1 cellular context compared by ENCODE assay signal in the genomic region with DNA sequence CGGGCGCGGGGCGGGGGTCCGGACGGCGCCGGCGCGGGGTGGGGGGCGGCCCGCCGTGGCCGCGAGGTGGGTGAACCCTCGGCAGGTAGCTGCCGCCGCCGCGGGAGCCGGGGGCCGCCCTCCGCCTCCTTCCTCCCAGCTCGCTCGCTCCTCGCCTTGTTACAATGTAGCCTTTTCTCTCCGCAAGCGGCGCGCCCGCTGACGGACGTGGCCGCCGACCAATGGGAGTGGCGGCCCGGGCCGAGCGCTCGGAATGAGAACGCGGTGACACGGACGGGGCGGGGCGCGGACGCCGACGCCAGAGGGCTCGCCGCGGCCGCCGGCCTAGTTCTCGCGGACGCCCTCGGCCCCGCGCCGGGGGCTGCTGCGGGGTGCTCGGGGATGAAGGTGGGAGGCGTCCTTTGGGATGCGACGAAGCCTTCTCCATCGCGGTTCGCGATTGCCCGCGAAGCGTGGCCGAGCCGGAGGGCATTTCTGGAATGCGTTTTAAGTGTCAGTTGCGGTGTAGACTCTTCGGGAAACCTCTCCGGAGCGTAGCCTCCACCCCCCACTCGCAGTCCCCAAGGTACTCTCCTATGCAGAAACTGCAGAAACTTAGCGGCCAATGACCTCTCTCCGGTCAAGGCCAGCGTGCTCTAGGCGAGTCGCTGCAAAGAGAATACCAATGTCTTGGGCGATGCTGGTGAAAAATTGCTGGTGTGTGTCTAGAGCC.
A peak's percentile ranks its signal among the peaks of the same experiment; 100 is the strongest.
TF ChIP-seq lines count a peak whose summit lies in the region.

No MANE protein-coding gene starts in this region.

TF ChIP-seq in HepG2, 621 proteins besides CTCF, POLR2A, EP300 and RAD21 (continued from another document and continues in another):
- TF ChIP-seq, protein P1, sequence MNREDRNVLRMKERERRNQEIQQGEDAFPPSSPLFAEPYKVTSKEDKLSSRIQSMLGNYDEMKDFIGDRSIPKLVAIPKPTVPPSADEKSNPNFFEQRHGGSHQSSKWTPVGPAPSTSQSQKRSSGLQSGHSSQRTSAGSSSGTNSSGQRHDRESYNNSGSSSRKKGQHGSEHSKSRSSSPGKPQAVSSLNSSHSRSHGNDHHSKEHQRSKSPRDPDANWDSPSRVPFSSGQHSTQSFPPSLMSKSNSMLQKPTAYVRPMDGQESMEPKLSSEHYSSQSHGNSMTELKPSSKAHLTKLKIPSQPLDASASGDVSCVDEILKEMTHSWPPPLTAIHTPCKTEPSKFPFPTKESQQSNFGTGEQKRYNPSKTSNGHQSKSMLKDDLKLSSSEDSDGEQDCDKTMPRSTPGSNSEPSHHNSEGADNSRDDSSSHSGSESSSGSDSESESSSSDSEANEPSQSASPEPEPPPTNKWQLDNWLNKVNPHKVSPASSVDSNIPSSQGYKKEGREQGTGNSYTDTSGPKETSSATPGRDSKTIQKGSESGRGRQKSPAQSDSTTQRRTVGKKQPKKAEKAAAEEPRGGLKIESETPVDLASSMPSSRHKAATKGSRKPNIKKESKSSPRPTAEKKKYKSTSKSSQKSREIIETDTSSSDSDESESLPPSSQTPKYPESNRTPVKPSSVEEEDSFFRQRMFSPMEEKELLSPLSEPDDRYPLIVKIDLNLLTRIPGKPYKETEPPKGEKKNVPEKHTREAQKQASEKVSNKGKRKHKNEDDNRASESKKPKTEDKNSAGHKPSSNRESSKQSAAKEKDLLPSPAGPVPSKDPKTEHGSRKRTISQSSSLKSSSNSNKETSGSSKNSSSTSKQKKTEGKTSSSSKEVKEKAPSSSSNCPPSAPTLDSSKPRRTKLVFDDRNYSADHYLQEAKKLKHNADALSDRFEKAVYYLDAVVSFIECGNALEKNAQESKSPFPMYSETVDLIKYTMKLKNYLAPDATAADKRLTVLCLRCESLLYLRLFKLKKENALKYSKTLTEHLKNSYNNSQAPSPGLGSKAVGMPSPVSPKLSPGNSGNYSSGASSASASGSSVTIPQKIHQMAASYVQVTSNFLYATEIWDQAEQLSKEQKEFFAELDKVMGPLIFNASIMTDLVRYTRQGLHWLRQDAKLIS (CRISPR knock-in tag; IDR thresholded peaks at IDR 0.05), result no peak
- TF ChIP-seq, protein P2, sequence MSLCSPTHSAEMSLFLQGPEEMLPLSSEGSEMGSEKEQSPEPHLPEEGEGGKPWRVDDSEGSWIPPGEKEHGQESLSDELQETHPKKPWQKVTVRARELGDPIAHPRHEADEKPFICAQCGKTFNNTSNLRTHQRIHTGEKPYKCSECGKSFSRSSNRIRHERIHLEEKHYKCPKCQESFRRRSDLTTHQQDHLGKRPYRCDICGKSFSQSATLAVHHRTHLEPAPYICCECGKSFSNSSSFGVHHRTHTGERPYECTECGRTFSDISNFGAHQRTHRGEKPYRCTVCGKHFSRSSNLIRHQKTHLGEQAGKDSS (CRISPR knock-in tag; IDR thresholded peaks at IDR 0.05; ENCODE audit: borderline replicate concordance, low read depth), result peak; percentile 74; the same call in 1 of the 2 replicates
- TF ChIP-seq ISL2 (CRISPR knock-in tag; IDR thresholded peaks at IDR 0.05), result 0 out of 2 replicates have a peak, but pooled peaks have one; percentile 17
- TF ChIP-seq ZNF737 (CRISPR knock-in tag; IDR thresholded peaks at IDR 0.05; ENCODE audit: borderline replicate concordance), result no peak
- TF ChIP-seq NRL (CRISPR knock-in tag; IDR thresholded peaks at IDR 0.05; ENCODE audit: borderline replicate concordance), result no peak; the same call in 1 of the 2 replicates
- TF ChIP-seq SP2 (CRISPR knock-in tag; IDR thresholded peaks at IDR 0.05), result peak; percentile 94
- TF ChIP-seq MEIS1 (CRISPR knock-in tag; IDR thresholded peaks at IDR 0.05; ENCODE audit: borderline replicate concordance), result no peak
- TF ChIP-seq, protein P3, sequence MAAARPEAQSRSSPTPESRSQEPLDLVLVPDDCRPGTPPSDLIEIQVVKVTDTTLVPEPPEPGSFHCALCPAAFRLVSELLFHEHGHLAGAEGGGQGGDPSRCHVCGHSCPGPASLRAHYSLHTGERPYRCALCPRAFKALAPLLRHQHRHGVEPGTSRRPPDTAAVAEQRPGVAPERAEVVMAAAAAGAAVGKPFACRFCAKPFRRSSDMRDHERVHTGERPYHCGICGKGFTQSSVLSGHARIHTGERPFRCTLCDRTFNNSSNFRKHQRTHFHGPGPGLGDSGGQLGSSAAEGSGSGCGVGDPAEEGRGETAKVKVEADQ (CRISPR knock-in tag; IDR thresholded peaks at IDR 0.05; ENCODE audit: borderline replicate concordance), result peak; percentile 50; the same call in 1 of the 2 replicates
- no peak for TF ChIP-seq RCOR2 (CRISPR knock-in tag; IDR thresholded peaks at IDR 0.05)
- no peak for TF ChIP-seq ZBTB1 (CRISPR knock-in tag; IDR thresholded peaks at IDR 0.05; ENCODE audit: borderline replicate concordance)
- TF ChIP-seq DNMT1 (CRISPR knock-in tag; IDR thresholded peaks at IDR 0.05), result no peak
- no peak for TF ChIP-seq GATAD2A (CRISPR knock-in tag; IDR thresholded peaks at IDR 0.05)
- TF ChIP-seq, protein P4, sequence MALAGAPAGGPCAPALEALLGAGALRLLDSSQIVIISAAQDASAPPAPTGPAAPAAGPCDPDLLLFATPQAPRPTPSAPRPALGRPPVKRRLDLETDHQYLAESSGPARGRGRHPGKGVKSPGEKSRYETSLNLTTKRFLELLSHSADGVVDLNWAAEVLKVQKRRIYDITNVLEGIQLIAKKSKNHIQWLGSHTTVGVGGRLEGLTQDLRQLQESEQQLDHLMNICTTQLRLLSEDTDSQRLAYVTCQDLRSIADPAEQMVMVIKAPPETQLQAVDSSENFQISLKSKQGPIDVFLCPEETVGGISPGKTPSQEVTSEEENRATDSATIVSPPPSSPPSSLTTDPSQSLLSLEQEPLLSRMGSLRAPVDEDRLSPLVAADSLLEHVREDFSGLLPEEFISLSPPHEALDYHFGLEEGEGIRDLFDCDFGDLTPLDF (CRISPR knock-in tag; IDR thresholded peaks at IDR 0.05), result no peak
- no peak for TF ChIP-seq HOXA5 (CRISPR knock-in tag; IDR thresholded peaks at IDR 0.05)
- TF ChIP-seq, protein P5, sequence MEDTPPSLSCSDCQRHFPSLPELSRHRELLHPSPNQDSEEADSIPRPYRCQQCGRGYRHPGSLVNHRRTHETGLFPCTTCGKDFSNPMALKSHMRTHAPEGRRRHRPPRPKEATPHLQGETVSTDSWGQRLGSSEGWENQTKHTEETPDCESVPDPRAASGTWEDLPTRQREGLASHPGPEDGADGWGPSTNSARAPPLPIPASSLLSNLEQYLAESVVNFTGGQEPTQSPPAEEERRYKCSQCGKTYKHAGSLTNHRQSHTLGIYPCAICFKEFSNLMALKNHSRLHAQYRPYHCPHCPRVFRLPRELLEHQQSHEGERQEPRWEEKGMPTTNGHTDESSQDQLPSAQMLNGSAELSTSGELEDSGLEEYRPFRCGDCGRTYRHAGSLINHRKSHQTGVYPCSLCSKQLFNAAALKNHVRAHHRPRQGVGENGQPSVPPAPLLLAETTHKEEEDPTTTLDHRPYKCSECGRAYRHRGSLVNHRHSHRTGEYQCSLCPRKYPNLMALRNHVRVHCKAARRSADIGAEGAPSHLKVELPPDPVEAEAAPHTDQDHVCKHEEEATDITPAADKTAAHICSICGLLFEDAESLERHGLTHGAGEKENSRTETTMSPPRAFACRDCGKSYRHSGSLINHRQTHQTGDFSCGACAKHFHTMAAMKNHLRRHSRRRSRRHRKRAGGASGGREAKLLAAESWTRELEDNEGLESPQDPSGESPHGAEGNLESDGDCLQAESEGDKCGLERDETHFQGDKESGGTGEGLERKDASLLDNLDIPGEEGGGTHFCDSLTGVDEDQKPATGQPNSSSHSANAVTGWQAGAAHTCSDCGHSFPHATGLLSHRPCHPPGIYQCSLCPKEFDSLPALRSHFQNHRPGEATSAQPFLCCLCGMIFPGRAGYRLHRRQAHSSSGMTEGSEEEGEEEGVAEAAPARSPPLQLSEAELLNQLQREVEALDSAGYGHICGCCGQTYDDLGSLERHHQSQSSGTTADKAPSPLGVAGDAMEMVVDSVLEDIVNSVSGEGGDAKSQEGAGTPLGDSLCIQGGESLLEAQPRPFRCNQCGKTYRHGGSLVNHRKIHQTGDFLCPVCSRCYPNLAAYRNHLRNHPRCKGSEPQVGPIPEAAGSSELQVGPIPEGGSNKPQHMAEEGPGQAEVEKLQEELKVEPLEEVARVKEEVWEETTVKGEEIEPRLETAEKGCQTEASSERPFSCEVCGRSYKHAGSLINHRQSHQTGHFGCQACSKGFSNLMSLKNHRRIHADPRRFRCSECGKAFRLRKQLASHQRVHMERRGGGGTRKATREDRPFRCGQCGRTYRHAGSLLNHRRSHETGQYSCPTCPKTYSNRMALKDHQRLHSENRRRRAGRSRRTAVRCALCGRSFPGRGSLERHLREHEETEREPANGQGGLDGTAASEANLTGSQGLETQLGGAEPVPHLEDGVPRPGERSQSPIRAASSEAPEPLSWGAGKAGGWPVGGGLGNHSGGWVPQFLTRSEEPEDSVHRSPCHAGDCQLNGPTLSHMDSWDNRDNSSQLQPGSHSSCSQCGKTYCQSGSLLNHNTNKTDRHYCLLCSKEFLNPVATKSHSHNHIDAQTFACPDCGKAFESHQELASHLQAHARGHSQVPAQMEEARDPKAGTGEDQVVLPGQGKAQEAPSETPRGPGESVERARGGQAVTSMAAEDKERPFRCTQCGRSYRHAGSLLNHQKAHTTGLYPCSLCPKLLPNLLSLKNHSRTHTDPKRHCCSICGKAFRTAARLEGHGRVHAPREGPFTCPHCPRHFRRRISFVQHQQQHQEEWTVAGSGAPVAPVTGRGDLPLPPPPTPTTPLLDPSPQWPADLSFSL (CRISPR knock-in tag; IDR thresholded peaks at IDR 0.05), result no peak
- TF ChIP-seq MTF2 (CRISPR knock-in tag; IDR thresholded peaks at IDR 0.05; ENCODE audit: borderline replicate concordance), result 0 out of 2 replicates have a peak, but pooled peaks have one; percentile 21
- peak; percentile 74 for TF ChIP-seq YY1 (IDR thresholded peaks at IDR 0.05; ENCODE audit: insufficient read depth, insufficient replicate concordance, low read depth, low read length)
- TF ChIP-seq KLF6 (CRISPR knock-in tag; IDR thresholded peaks at IDR 0.05), result peak; percentile 69; the same call in 1 of the 2 replicates
- no peak for TF ChIP-seq TRIM24 (CRISPR knock-in tag; IDR thresholded peaks at IDR 0.05)
- no peak for TF ChIP-seq HDAC6 (IDR thresholded peaks at IDR 0.05; ENCODE audit: low read depth, low read length)
- TF ChIP-seq ZKSCAN1 (IDR thresholded peaks at IDR 0.05; ENCODE audit: low read length), result no peak
- TF ChIP-seq BRD4 (CRISPR knock-in tag; IDR thresholded peaks at IDR 0.05), result no peak
- no peak for TF ChIP-seq ZBTB8A (CRISPR knock-in tag; IDR thresholded peaks at IDR 0.05; ENCODE audit: borderline replicate concordance, low read depth)
- TF ChIP-seq, protein P6, sequence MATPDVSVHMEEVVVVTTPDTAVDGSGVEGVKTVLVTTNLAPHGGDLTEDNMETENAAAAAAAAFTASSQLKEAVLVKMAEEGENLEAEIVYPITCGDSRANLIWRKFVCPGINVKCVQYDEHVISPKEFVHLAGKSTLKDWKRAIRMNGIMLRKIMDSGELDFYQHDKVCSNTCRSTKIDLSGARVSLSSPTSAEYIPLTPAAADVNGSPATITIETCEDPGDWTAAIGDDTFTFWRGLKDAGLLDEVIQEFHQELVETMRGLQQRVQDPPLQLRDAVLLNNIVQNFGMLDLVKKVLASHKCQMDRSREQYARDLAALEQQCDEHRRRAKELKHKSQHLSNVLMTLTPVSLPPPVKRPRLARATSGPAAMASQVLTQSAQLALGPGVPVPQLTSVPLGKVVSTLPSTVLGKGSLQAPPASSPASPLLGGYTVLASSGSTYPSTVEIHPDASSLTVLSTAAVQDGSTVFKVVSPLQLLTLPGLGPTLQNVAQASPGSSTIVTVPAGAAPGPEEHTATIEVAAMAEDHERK (CRISPR knock-in tag; IDR thresholded peaks at IDR 0.05; ENCODE audit: low read depth), result peak; percentile 41; the same call in 1 of the 2 replicates
- TF ChIP-seq, protein P7, sequence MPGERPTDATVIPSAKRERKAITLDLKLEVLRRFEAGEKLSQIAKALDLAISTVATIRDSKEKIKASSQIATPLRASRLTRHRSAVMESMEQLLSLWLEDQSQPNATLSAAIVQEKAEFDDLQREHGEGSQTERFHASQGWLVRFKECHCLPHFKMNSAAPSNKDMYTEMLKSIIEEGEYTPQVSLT (CRISPR knock-in tag; IDR thresholded peaks at IDR 0.05; ENCODE audit: borderline replicate concordance, low read depth), result no peak; the same call in 1 of the 2 replicates
- TF ChIP-seq, protein P8, sequence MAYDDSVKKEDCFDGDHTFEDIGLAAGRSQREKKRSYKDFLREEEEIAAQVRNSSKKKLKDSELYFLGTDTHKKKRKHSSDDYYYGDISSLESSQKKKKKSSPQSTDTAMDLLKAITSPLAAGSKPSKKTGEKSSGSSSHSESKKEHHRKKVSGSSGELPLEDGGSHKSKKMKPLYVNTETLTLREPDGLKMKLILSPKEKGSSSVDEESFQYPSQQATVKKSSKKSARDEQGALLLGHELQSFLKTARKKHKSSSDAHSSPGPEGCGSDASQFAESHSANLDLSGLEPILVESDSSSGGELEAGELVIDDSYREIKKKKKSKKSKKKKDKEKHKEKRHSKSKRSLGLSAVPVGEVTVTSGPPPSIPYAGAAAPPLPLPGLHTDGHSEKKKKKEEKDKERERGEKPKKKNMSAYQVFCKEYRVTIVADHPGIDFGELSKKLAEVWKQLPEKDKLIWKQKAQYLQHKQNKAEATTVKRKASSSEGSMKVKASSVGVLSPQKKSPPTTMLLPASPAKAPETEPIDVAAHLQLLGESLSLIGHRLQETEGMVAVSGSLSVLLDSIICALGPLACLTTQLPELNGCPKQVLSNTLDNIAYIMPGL (CRISPR knock-in tag; IDR thresholded peaks at IDR 0.05; ENCODE audit: borderline replicate concordance in 1 of 2, low read depth in 1 of 2), result peak; percentile 45 to 62; a peak in 3 of 4 replicates
- no peak for TF ChIP-seq GFI1 (CRISPR knock-in tag; IDR thresholded peaks at IDR 0.05; ENCODE audit: borderline replicate concordance)
- no peak for TF ChIP-seq ZMAT3 (CRISPR knock-in tag; conservative IDR thresholded peaks at IDR 0.05)
- TF ChIP-seq FOSL2 (CRISPR knock-in tag; IDR thresholded peaks at IDR 0.05), result 0 out of 2 replicates have a peak, but pooled peaks have one; percentile 39
- TF ChIP-seq ZNF720 (CRISPR knock-in tag; IDR thresholded peaks at IDR 0.05), result no peak
- TF ChIP-seq ZBTB20 (CRISPR knock-in tag; IDR thresholded peaks at IDR 0.05; ENCODE audit: borderline replicate concordance, low read depth), result no peak
- TF ChIP-seq, protein P9, sequence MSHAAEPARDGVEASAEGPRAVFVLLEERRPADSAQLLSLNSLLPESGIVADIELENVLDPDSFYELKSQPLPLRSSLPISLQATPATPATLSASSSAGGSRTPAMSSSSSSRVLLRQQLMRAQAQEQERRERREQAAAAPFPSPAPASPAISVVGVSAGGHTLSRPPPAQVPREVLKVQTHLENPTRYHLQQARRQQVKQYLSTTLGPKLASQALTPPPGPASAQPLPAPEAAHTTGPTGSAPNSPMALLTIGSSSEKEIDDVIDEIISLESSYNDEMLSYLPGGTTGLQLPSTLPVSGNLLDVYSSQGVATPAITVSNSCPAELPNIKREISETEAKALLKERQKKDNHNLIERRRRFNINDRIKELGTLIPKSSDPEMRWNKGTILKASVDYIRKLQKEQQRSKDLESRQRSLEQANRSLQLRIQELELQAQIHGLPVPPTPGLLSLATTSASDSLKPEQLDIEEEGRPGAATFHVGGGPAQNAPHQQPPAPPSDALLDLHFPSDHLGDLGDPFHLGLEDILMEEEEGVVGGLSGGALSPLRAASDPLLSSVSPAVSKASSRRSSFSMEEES (CRISPR knock-in tag; IDR thresholded peaks at IDR 0.05), result no peak
- TF ChIP-seq ZKSCAN5 (CRISPR knock-in tag; IDR thresholded peaks at IDR 0.05), result no peak
- TF ChIP-seq SATB2 (CRISPR knock-in tag; IDR thresholded peaks at IDR 0.05), result no peak
- TF ChIP-seq ZNF83 (CRISPR knock-in tag; IDR thresholded peaks at IDR 0.05; ENCODE audit: borderline replicate concordance), result 0 out of 2 replicates have a peak, but pooled peaks have one; percentile 56
- TF ChIP-seq SRSF1 (optimal IDR thresholded peaks at IDR 0.05; ENCODE audit: low read depth, low read length), result peak; percentile 38
- peak; percentile 71 for TF ChIP-seq ZNF263 (CRISPR knock-in tag; IDR thresholded peaks at IDR 0.05)
- no peak for TF ChIP-seq CHCHD3 (CRISPR knock-in tag; IDR thresholded peaks at IDR 0.05)
- no peak for TF ChIP-seq MATR3 (CRISPR knock-in tag; IDR thresholded peaks at IDR 0.05)
- TF ChIP-seq ZFP62 (CRISPR knock-in tag; IDR thresholded peaks at IDR 0.05), result no peak
- no peak for TF ChIP-seq ZNF7 (CRISPR knock-in tag; IDR thresholded peaks at IDR 0.05)
